In the genomic region with DNA sequence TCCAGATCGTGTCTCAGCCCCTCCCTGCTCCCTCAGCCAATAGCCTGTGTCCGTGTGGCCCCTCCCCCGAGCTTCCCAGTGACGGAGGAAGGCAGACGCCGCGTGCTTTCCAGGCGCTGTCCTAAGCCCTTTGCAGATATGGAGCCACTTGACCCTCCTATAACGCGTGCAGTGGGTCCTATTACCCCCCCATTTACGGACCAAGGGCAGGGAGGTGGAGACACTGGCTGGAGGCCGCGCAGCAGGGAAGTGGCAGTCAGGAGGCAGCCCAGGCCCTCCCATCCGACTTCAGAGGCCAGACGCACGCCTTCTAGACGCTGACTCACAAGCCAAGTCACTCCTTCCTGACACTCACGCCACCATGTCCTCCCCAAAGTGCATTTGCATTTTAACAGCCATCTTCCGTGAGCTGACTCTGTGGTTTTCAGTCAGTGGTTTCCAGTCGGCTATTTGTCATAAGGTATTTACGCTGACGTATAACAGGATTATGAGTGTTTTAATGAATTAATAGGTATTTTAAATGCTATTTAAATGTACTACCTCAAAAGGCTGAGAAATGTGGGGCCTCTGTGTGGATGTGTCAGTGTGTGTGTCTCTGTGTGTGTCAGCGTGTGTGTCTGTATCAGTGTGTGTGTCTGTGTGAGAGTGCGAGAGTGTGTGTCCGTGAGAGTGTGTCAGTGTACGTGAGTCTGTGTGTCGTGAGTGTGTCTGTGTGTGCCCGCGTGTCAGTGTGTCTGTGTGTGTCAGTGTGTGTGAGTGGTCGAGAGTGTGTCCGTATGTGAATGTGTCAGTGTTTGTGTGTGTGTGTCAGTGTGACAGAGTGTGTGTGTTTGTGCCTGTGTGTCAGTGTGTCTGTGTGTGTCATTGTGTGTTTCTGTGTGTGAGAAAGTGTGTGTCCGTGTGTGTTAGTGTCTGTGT, we compare ENCODE assay signal across 8 cellular contexts.
DNase-seq lines count a peak whose midpoint lies in the region; FAIRE-seq and TF ChIP-seq lines count a peak whose summit lies in the region.

No MANE protein-coding gene starts in this region.

- no peaks in the 10 kb centered on the region for H3K36me3 ChIP-seq in duodenal mucosa (ENCODE audit: control insufficient read depth in 1 of 2, insufficient read depth in 2 of 2, low read length in 2 of 2)

- no peaks in the 10 kb centered on the region for H3K9me3 ChIP-seq in duodenal mucosa (ENCODE audit: control insufficient read depth in 1 of 2, low read length in 2 of 2)

- DNase-seq in GM12891 (ENCODE audit: insufficient read length, low spot score) (peak; percentile 90), HFF-Myc (ENCODE audit: extremely low read depth, low read depth) (peak; percentile 98), NB4 (ENCODE audit: low read depth) (peak; percentile 100), midbrain (lab: John Stamatoyannopoulos, UW) (peak; percentile 45), D341Med (ENCODE audit: low spot score) (no peak)
- peak; percentile 85 to 90 for DNase-seq in activated CD4-positive, alpha-beta T cell treated with anti-CD3 and anti-CD28 coated beads, Interleukin-2, amount 50 U/mL, for 4 hours
- DNase-seq in stimulated activated CD8-positive, alpha-beta memory T cell treated with anti-CD3 and anti-CD28 coated beads, Interleukin-2, amount 100 ng/mL, for 48 hours (ENCODE audit: low read depth in 2 of 2), result peak; percentile 67 to 86

- FAIRE-seq in GM12891 (lab: Jason Lieb, UNC), result peak; percentile 93

- H3K4me3 ChIP-seq in HFF-Myc (replicated peaks; ENCODE audit: low read depth, low read length), result peak overlapping the region; percentile 21
- H3K4me3 ChIP-seq in NB4 (ENCODE audit: low read depth, low read length), result peak overlapping the region; percentile 61
- peak overlapping the region; percentile 57 to 74 for H3K4me3 ChIP-seq in duodenal mucosa (ENCODE audit: low read depth in 1 of 2, low read length in 2 of 2)

- no peak for TF ChIP-seq CTCF in HFF-Myc (IDR thresholded peaks at IDR 0.05; ENCODE audit: low read depth, low read length, missing control alignments)
- TF ChIP-seq CTCF in NB4 (IDR thresholded peaks at IDR 0.05; ENCODE audit: low read depth, low read length), result no peak

- peaks cover 7 to 11% of the 10 kb centered on the region in 2 donors for H3K4me1 ChIP-seq in duodenal mucosa (ENCODE audit: control insufficient read depth in 1 of 2, insufficient read depth in 2 of 2, low read length in 2 of 2)

- peak; percentile 78 for TF ChIP-seq POLR2A in GM12891 (IDR thresholded peaks at IDR 0.05; ENCODE audit: low read depth, low read length)
- TF ChIP-seq POLR2A in NB4 (IDR thresholded peaks at IDR 0.05; ENCODE audit: extremely low read depth, insufficient read length), result peak; percentile 28

- H3K27me3 ChIP-seq in duodenal mucosa (ENCODE audit: control insufficient read depth in 1 of 2, insufficient read depth in 2 of 2, low read length in 2 of 2), result no peaks in the 10 kb centered on the region

- peak overlapping the region; percentile 84 for H3K27ac ChIP-seq in duodenal mucosa (ENCODE audit: low read depth, low read length)

- H3K9ac ChIP-seq in duodenal mucosa (ENCODE audit: low read depth in 1 of 2, low read length in 2 of 2), result peak overlapping the region; percentile 66 to 71

TF ChIP-seq in GM12891, 5 proteins besides CTCF, POLR2A, EP300 and RAD21:
- TF ChIP-seq PAX5 (IDR thresholded peaks at IDR 0.05; ENCODE audit: insufficient read depth, low read length, severe bottlenecking) (peak; percentile 50), TAF1 (IDR thresholded peaks at IDR 0.05; ENCODE audit: low read depth, low read length) (peak; percentile 73), POLR2AphosphoS5 (IDR thresholded peaks at IDR 0.05; ENCODE audit: low read depth, low read length) (peak; percentile 89), SPI1 (IDR thresholded peaks at IDR 0.05; ENCODE audit: low read depth, low read length) (peak; percentile 62; the same call in 1 of the 2 replicates), POU2F2 (IDR thresholded peaks at IDR 0.05; ENCODE audit: low read depth, low read length) (peak; percentile 99)
